Comparison of ENCODE assay signal across 1 cellular context in the genomic region with DNA sequence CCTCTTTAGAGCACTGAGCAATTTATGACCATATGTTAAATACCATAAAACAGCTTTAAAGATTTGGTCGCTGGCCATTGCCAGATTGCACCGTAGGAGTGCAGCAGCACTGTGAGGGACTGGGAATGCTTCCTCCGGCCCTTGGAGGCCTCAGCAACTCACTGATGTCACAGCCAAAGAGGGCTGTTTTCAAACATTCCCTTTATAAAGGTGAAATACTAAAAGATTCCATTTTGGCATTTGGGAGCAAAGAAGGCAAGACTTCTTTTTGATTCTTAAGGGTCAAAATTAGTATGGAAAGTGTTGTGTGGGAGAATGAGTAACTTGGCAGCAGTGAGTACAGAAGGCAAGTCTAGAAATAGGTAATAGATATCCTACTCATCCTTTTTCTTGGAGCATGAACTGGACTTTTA.
TF ChIP-seq lines count a peak whose summit lies in the region.

No MANE protein-coding gene starts in this region.

TF ChIP-seq in HepG2, 621 proteins besides CTCF, POLR2A, EP300 and RAD21 (continued from another document):
- TF ChIP-seq, protein P1, sequence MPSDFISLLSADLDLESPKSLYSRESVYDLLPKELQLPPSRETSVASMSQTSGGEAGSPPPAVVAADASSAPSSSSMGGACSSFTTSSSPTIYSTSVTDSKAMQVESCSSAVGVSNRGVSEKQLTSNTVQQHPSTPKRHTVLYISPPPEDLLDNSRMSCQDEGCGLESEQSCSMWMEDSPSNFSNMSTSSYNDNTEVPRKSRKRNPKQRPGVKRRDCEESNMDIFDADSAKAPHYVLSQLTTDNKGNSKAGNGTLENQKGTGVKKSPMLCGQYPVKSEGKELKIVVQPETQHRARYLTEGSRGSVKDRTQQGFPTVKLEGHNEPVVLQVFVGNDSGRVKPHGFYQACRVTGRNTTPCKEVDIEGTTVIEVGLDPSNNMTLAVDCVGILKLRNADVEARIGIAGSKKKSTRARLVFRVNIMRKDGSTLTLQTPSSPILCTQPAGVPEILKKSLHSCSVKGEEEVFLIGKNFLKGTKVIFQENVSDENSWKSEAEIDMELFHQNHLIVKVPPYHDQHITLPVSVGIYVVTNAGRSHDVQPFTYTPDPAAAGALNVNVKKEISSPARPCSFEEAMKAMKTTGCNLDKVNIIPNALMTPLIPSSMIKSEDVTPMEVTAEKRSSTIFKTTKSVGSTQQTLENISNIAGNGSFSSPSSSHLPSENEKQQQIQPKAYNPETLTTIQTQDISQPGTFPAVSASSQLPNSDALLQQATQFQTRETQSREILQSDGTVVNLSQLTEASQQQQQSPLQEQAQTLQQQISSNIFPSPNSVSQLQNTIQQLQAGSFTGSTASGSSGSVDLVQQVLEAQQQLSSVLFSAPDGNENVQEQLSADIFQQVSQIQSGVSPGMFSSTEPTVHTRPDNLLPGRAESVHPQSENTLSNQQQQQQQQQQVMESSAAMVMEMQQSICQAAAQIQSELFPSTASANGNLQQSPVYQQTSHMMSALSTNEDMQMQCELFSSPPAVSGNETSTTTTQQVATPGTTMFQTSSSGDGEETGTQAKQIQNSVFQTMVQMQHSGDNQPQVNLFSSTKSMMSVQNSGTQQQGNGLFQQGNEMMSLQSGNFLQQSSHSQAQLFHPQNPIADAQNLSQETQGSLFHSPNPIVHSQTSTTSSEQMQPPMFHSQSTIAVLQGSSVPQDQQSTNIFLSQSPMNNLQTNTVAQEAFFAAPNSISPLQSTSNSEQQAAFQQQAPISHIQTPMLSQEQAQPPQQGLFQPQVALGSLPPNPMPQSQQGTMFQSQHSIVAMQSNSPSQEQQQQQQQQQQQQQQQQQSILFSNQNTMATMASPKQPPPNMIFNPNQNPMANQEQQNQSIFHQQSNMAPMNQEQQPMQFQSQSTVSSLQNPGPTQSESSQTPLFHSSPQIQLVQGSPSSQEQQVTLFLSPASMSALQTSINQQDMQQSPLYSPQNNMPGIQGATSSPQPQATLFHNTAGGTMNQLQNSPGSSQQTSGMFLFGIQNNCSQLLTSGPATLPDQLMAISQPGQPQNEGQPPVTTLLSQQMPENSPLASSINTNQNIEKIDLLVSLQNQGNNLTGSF (CRISPR knock-in tag; IDR thresholded peaks at IDR 0.05): no peak
- TF ChIP-seq ZNF577 (CRISPR knock-in tag; IDR thresholded peaks at IDR 0.05; ENCODE audit: borderline replicate concordance, low read depth) (no peak), ZNF572 (CRISPR knock-in tag; IDR thresholded peaks at IDR 0.05) (no peak), EED (CRISPR knock-in tag; IDR thresholded peaks at IDR 0.05) (no peak), AGO2 (optimal IDR thresholded peaks at IDR 0.05; ENCODE audit: low read depth, low read length) (no peak), MAFK (conservative IDR thresholded peaks at IDR 0.05 in 1 of 2, IDR thresholded peaks at IDR 0.05 in 1 of 2; ENCODE audit: low read length in 2 of 2) (no peak), ZSCAN9 (CRISPR knock-in tag; IDR thresholded peaks at IDR 0.05; ENCODE audit: borderline replicate concordance) (no peak), NR2C2 (CRISPR knock-in tag; IDR thresholded peaks at IDR 0.05; ENCODE audit: borderline replicate concordance) (no peak), SMARCE1 (IDR thresholded peaks at IDR 0.05; ENCODE audit: borderline replicate concordance) (no peak), SOX6 (IDR thresholded peaks at IDR 0.05) (no peak), SOX6 (CRISPR knock-in tag; IDR thresholded peaks at IDR 0.05) (no peak)
- TF ChIP-seq, protein P2, sequence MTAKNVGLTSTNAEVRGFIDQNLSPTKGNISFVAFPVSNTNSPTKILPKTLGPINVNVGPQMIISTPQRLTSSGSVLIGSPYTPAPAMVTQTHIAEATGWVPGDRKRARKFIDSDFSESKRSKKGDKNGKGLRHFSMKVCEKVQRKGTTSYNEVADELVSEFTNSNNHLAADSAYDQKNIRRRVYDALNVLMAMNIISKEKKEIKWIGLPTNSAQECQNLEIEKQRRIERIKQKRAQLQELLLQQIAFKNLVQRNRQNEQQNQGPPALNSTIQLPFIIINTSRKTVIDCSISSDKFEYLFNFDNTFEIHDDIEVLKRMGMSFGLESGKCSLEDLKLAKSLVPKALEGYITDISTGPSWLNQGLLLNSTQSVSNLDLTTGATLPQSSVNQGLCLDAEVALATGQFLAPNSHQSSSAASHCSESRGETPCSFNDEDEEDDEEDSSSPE (CRISPR knock-in tag; IDR thresholded peaks at IDR 0.05): no peak
- TF ChIP-seq, protein P3, sequence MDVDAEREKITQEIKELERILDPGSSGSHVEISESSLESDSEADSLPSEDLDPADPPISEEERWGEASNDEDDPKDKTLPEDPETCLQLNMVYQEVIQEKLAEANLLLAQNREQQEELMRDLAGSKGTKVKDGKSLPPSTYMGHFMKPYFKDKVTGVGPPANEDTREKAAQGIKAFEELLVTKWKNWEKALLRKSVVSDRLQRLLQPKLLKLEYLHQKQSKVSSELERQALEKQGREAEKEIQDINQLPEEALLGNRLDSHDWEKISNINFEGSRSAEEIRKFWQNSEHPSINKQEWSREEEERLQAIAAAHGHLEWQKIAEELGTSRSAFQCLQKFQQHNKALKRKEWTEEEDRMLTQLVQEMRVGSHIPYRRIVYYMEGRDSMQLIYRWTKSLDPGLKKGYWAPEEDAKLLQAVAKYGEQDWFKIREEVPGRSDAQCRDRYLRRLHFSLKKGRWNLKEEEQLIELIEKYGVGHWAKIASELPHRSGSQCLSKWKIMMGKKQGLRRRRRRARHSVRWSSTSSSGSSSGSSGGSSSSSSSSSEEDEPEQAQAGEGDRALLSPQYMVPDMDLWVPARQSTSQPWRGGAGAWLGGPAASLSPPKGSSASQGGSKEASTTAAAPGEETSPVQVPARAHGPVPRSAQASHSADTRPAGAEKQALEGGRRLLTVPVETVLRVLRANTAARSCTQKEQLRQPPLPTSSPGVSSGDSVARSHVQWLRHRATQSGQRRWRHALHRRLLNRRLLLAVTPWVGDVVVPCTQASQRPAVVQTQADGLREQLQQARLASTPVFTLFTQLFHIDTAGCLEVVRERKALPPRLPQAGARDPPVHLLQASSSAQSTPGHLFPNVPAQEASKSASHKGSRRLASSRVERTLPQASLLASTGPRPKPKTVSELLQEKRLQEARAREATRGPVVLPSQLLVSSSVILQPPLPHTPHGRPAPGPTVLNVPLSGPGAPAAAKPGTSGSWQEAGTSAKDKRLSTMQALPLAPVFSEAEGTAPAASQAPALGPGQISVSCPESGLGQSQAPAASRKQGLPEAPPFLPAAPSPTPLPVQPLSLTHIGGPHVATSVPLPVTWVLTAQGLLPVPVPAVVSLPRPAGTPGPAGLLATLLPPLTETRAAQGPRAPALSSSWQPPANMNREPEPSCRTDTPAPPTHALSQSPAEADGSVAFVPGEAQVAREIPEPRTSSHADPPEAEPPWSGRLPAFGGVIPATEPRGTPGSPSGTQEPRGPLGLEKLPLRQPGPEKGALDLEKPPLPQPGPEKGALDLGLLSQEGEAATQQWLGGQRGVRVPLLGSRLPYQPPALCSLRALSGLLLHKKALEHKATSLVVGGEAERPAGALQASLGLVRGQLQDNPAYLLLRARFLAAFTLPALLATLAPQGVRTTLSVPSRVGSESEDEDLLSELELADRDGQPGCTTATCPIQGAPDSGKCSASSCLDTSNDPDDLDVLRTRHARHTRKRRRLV (CRISPR knock-in tag; IDR thresholded peaks at IDR 0.05): no peak
- TF ChIP-seq, protein P4, sequence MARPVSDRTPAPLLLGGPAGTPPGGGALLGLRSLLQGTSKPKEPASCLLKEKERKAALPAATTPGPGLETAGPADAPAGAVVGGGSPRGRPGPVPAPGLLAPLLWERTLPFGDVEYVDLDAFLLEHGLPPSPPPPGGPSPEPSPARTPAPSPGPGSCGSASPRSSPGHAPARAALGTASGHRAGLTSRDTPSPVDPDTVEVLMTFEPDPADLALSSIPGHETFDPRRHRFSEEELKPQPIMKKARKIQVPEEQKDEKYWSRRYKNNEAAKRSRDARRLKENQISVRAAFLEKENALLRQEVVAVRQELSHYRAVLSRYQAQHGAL (CRISPR knock-in tag; IDR thresholded peaks at IDR 0.05; ENCODE audit: not compliant biosample characterization): no peak
- TF ChIP-seq, protein P5, sequence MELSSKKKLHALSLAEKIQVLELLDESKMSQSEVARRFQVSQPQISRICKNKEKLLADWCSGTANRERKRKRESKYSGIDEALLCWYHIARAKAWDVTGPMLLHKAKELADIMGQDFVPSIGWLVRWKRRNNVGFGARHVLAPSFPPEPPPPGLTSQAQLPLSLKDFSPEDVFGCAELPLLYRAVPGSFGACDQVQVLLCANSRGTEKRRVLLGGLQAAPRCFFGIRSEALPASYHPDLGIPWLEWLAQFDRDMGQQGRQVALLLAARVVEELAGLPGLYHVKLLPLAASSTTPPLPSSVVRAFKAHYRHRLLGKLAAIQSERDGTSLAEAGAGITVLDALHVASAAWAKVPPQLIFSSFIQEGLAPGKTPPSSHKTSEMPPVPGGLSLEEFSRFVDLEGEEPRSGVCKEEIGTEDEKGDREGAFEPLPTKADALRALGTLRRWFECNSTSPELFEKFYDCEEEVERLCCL (CRISPR knock-in tag; IDR thresholded peaks at IDR 0.05; ENCODE audit: borderline replicate concordance): no peak
- TF ChIP-seq, protein P6, sequence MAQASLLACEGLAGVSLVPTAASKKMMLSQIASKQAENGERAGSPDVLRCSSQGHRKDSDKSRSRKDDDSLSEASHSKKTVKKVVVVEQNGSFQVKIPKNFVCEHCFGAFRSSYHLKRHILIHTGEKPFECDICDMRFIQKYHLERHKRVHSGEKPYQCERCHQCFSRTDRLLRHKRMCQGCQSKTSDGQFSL (CRISPR knock-in tag; IDR thresholded peaks at IDR 0.05): no peak
- TF ChIP-seq, protein P7, sequence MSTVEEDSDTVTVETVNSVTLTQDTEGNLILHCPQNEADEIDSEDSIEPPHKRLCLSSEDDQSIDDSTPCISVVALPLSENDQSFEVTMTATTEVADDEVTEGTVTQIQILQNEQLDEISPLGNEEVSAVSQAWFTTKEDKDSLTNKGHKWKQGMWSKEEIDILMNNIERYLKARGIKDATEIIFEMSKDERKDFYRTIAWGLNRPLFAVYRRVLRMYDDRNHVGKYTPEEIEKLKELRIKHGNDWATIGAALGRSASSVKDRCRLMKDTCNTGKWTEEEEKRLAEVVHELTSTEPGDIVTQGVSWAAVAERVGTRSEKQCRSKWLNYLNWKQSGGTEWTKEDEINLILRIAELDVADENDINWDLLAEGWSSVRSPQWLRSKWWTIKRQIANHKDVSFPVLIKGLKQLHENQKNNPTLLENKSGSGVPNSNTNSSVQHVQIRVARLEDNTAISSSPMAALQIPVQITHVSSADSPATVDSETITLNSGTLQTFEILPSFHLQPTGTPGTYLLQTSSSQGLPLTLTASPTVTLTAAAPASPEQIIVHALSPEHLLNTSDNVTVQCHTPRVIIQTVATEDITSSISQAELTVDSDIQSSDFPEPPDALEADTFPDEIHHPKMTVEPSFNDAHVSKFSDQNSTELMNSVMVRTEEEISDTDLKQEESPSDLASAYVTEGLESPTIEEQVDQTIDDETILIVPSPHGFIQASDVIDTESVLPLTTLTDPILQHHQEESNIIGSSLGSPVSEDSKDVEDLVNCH (CRISPR knock-in tag; IDR thresholded peaks at IDR 0.05): no peak
